Comparison of ENCODE assay signal across 8 cellular contexts in genomic region chr7:4725014-4725951, GRCh38. TPM values are rescaled to one million over a fixed set of nuclear protein-coding genes. Genes with fewer than 3 reads are reported as not detected.
DNase-seq lines count a peak whose midpoint lies in the region; ATAC-seq and TF ChIP-seq lines count a peak whose summit lies in the region.

No MANE protein-coding gene starts in this region.

- H3K27me3 ChIP-seq in suprapubic skin: no peaks in the 10 kb centered on the region

- no peaks in the 10 kb centered on the region for H3K27me3 Mint-ChIP-seq in activated T-cell treated with anti-CD3 and anti-CD28 coated beads, Interleukin-2, amount 50 U/mL, for 4 hours (ENCODE audit: low read depth)

- no peaks in the 10 kb centered on the region for H3K9me3 Mint-ChIP-seq in activated T-cell treated with anti-CD3 and anti-CD28 coated beads, Interleukin-2, amount 50 U/mL, for 4 hours

- DNase-seq in H4 (ENCODE audit: low spot score) (peak; percentile 96), NCI-H1417 treated with DMSO at 0.1 percent for 48 hours (lab: John Stamatoyannopoulos, UW) (peak; percentile 8), myocyte (ENCODE audit: low read depth) (peak; percentile 91), suprapubic skin (ENCODE audit: low spot score in 2 of 2) (peak; percentile 85 to 87), DMS 273 (lab: John Stamatoyannopoulos, UW; ENCODE audit: unreplicated experiment) (no peak)
- peak; percentile 45 for DNase-seq in activated T-cell treated with anti-CD3 and anti-CD28 coated beads, Interleukin-2, amount 50 U/mL, for 4 hours

- H3K4me1 ChIP-seq in ES-I3 (ENCODE audit: insufficient read depth, low read length) (peaks cover 6% of the 10 kb centered on the region; the same call in 1 of the 2 replicates), suprapubic skin (peaks cover 54% of the 10 kb centered on the region)

- H3K4me3 ChIP-seq in suprapubic skin: peak overlapping the region; percentile 55

- TF ChIP-seq CTCF in suprapubic skin (IDR thresholded peaks at IDR 0.05): no peak

- H3K9me3 ChIP-seq in ES-I3 (ENCODE audit: control insufficient read depth, insufficient read depth, low read length) (no peaks in the 10 kb centered on the region), suprapubic skin (no peaks in the 10 kb centered on the region)

- H3K36me3 ChIP-seq in ES-I3 (ENCODE audit: insufficient read depth, low read length): no peaks in the 10 kb centered on the region; the same call in 1 of the 2 replicates
- H3K36me3 ChIP-seq in suprapubic skin: peaks cover 19% of the 10 kb centered on the region

- peaks cover 9% of the 10 kb centered on the region for H3K36me3 Mint-ChIP-seq in activated T-cell treated with anti-CD3 and anti-CD28 coated beads, Interleukin-2, amount 50 U/mL, for 4 hours (ENCODE audit: insufficient read depth)

- peak; percentile 82 to 84 for ATAC-seq in activated T-cell treated with anti-CD3 and anti-CD28 coated beads, Interleukin-2, amount 50 U/mL, for 4 hours
- peak; percentile 73 for ATAC-seq in esophagus mucosa

- no peak for TF ChIP-seq POLR2A in suprapubic skin (IDR thresholded peaks at IDR 0.05)

- peak overlapping the region; percentile 45; the same call in 1 of the 2 replicates for H3K9ac ChIP-seq in ES-I3 (ENCODE audit: low read depth, low read length)

- peak overlapping the region; percentile 91 for H3K27ac ChIP-seq in suprapubic skin

- peaks cover 51% of the 10 kb centered on the region for H3K4me1 Mint-ChIP-seq in activated T-cell treated with anti-CD3 and anti-CD28 coated beads, Interleukin-2, amount 50 U/mL, for 4 hours (ENCODE audit: low read depth)

- peak overlapping the region; percentile 83 for H3K4me3 Mint-ChIP-seq in activated T-cell treated with anti-CD3 and anti-CD28 coated beads, Interleukin-2, amount 50 U/mL, for 4 hours

- 11% methylated on average over 5 of the region's 50 CpGs for whole genome bisulfite sequencing in suprapubic skin

- TF ChIP-seq EP300 in suprapubic skin (IDR thresholded peaks at IDR 0.05): no peak

RNA-seq across cellular contexts. Expression of gene FOXK1, which starts 43.2 kb away (rescaled TPM):
- total RNA-seq in H4 (2014; rRNA removed; shearing (Covaris generic)): 11.9 and 12.8 TPM in 2 replicates
- 10 to 100 TPM; 46.6 to 47.9 (median 46.8) TPM for total RNA-seq in activated T-cell treated with anti-CD3 and anti-CD28 coated beads, Interleukin-2, amount 50 U/mL, for 4 hours
- total RNA-seq in esophagus mucosa: 21.7 TPM
- 20.2 and 25.2 TPM in 2 replicates for total RNA-seq in myocyte
- polyA plus RNA-seq in myocyte (2012): 12.2 TPM
- total RNA-seq in suprapubic skin: 10 to 100 TPM; 37.5 to 68.5 (median 46.6) TPM

RNA-seq across cellular contexts. Expression of gene AP5Z1, which starts 50.1 kb away (rescaled TPM):
- total RNA-seq in H4 (2014; rRNA removed; shearing (Covaris generic)): 14.6 and 16.8 TPM in 2 replicates
- total RNA-seq in activated T-cell treated with anti-CD3 and anti-CD28 coated beads, Interleukin-2, amount 50 U/mL, for 4 hours: 10 to 100 TPM; 81.1 to 92.3 (median 84.4) TPM
- total RNA-seq in esophagus mucosa (18.0 TPM), myocyte (37.2 and 41.8 TPM in 2 replicates), suprapubic skin (10 to 100 TPM; 26.2 to 81.2 (median 52.2) TPM)
- 39.5 TPM for polyA plus RNA-seq in myocyte (2012)
